In genomic region chr2:126877861-126878565, GRCh38 we compare ENCODE assay signal across 35 cellular contexts. TPM values are rescaled to one million over a fixed set of nuclear protein-coding genes. Genes with fewer than 3 reads are reported as not detected.
"Had no signal": no experiment of that assay in that cellular context is flagged by ENCODE, and none has a peak within 500 bp of the region (broad histone marks: within the 10 kb centered on the region; RNA-seq: fewer than 3 reads in every experiment).

No MANE protein-coding gene starts in this region.

- ATAC-seq: activated naive CD8-positive, alpha-beta T cell treated with anti-CD3 and anti-CD28 coated beads, Interleukin-2, amount 50 U/mL, for 24 hours; gastroesophageal sphincter; left colon; mucosa of descending colon; natural killer cell treated with Interleukin-12 subunit alpha and Interleukin-12 subunit beta and Interleukin-15 and Interleukin-18, amount 100 ng/mL, for 72 hours; stimulated activated effector memory CD8-positive, alpha-beta T cell treated with anti-CD3 and anti-CD28 coated beads, Interleukin-12 subunit alpha, Interleukin-12 subunit beta, amount 100 ng/mL, for 72 hours had no signal

- H3K4me2 ChIP-seq: hepatocyte had no signal

- H3K4me1 ChIP-seq: breast epithelium, gastroesophageal sphincter, prostate gland, sigmoid colon, vagina had no signal

- H2AFZ ChIP-seq: hepatocyte had no signal

- H3K36me3 ChIP-seq: breast epithelium, gastroesophageal sphincter, neutrophil, ovary, prostate gland, sigmoid colon, vagina had no signal

- DNase-seq: activated CD4-positive, alpha-beta T cell treated with anti-CD3 and anti-CD28 coated beads for 4 hours; activated CD4-positive, alpha-beta T cell treated with anti-CD3 and anti-CD28 coated beads, Interleukin-2, amount 50 U/mL, for 4 hours; activated naive CD8-positive, alpha-beta T cell treated with anti-CD3 and anti-CD28 coated beads, Interleukin-2, amount 50 U/mL, for 24 hours; activated T-cell treated with anti-CD3 and anti-CD28 coated beads, Interleukin-2, amount 50 U/mL, for 48 hours; amygdala; dermis blood vessel endothelial cell; effector memory CD4-positive, alpha-beta T cell; kidney; left colon; mesenchymal stem cell; mucosa of descending colon; ovary; retina; sigmoid colon; small intestine; stimulated activated CD4-positive, alpha-beta T cell treated with anti-CD3 and anti-CD28 coated beads, Interleukin-4, amount 100 ng/mL, for 24 hours; SW 1271; T-helper 9 cell had no signal

- H3K9me3 ChIP-seq: ovary, prostate gland, vagina had no signal

- H3K27me3 ChIP-seq: breast epithelium, gastroesophageal sphincter, hepatocyte, ovary, vagina had no signal

- H3K4me3 ChIP-seq: breast epithelium, gastroesophageal sphincter, hepatocyte, mucosa of descending colon, ovary, prostate gland, sigmoid colon, vagina had no signal

- H3K27ac ChIP-seq: breast epithelium, gastroesophageal sphincter, hepatocyte, neutrophil, ovary, prostate gland, sigmoid colon, vagina, VCaP had no signal

RNA-seq across cellular contexts. Expression of gene TEX51, which starts 20.7 kb away (rescaled TPM):
- total RNA-seq: activated T-helper 2 cell treated with anti-CD3 and anti-CD28 coated beads, Interferon-gamma antibody, Interleukin-2, Interleukin-4, amounts not matched to agents 10 μg/mL and 5 μg/mL and 100 μg/mL, durations not matched to agents 14 hours and 24 hours and 36 hours; breast epithelium; dermis blood vessel endothelial cell; endothelial cell of umbilical vein; fibroblast of lung; fibroblast of villous mesenchyme; gastroesophageal sphincter; hepatocyte; kidney; left colon; lower leg skin; mucosa of descending colon; myocyte; natural killer cell treated with Interleukin-12 subunit alpha and Interleukin-12 subunit beta and Interleukin-15 and Interleukin-18, amount 100 ng/mL, for 72 hours; ovary; sigmoid colon; subcutaneous adipose tissue; vagina had no signal
- polyA plus RNA-seq: endothelial cell of umbilical vein, esophagus, fibroblast of lung, hepatocyte, ovary, small intestine had no signal
